9 cellular contexts compared by ENCODE assay signal in the genomic region with DNA sequence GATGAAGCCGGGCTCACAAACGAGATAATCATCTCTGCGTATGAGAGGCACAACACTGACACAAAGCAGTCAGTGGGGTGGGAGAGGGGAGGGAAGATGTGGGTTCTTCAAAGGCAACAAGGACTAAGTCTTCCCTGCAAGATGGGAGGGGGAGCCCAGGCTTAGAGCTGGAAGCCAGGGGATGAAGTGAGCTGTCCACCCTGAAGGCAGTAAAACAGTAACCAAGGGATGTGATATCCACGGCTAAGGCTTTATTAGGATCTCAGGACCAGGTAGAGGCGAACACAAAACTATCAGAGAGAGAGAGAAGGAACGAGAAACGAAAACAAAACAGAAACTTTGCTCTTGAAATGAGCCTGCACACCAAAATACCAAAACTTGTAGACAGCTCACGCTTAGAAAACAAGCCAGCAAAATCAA.
DNase-seq lines count a peak whose midpoint lies in the region; ATAC-seq, FAIRE-seq and TF ChIP-seq lines count a peak whose summit lies in the region.
"Had no signal": no experiment of that assay in that cellular context is flagged by ENCODE, and none has a peak within 500 bp of the region (broad histone marks: within the 10 kb centered on the region; RNA-seq: fewer than 3 reads in every experiment).

No MANE protein-coding gene starts in this region.

- no peak for TF ChIP-seq CTCF in activated B cell treated with CpG ODN at 0.5 μM for 24 hours (IDR thresholded peaks at IDR 0.05)
- TF ChIP-seq CTCF in natural killer cell (IDR thresholded peaks at IDR 0.05), result no peak

- H3K4me3 Mint-ChIP-seq in activated B cell treated with CpG ODN at 0.5 μM for 24 hours, result peak overlapping the region; percentile 72
- peak overlapping the region; percentile 39 for H3K4me3 Mint-ChIP-seq in natural killer cell

- ATAC-seq in GM18867 (IDR thresholded peaks at IDR 0.05; ENCODE audit: unreplicated experiment) (peak; percentile 95), HG02798 (IDR thresholded peaks at IDR 0.05; ENCODE audit: poor library complexity, unreplicated experiment) (peak; percentile 87), activated B cell treated with CpG ODN at 0.5 μM for 24 hours (ENCODE audit: low read depth) (peak; percentile 34), natural killer cell (peak in 2 of 3 donors; percentile 8 to 45)
- ATAC-seq: HCT116 had no signal

- H3K36me3 Mint-ChIP-seq in activated B cell treated with CpG ODN at 0.5 μM for 24 hours (ENCODE audit: low read depth) (no peaks in the 10 kb centered on the region), natural killer cell (no peaks in the 10 kb centered on the region)

- intact Hi-C loops in activated B cell treated with CpG ODN at 0.5 μM for 24 hours (cut with micrococcal nuclease), result no loop called here
- intact Hi-C loops in natural killer cell (cut with micrococcal nuclease), result no loop called here

- POLR2A ChIA-PET in activated B cell treated with CpG ODN at 0.5 μM for 24 hours (lab: Charles Lee), result no interaction called here

- H3K9me3 Mint-ChIP-seq in activated B cell treated with CpG ODN at 0.5 μM for 24 hours (peaks cover 15% of the 10 kb centered on the region), natural killer cell (peaks cover 3 to 9% of the 10 kb centered on the region in 2 donors)

- H3K27ac Mint-ChIP-seq in activated B cell treated with CpG ODN at 0.5 μM for 24 hours, result peak overlapping the region; percentile 26
- H3K27ac Mint-ChIP-seq in natural killer cell, result peak overlapping the region in 1 of 2 donors; percentile 70

- no peak for DNase-seq in activated B cell treated with CpG ODN at 0.5 μM for 24 hours
- DNase-seq in natural killer cell, result no peak
- DNase-seq in globus pallidus (ENCODE audit: low spot score), result no peak
- no peak for DNase-seq in NCI-H187 treated with DMSO at 0.1 percent for 48 hours (lab: John Stamatoyannopoulos, UW)
- no peak for DNase-seq in HTR-8/SVneo (ENCODE audit: insufficient read length, low spot score)
- DNase-seq in AG20443 (ENCODE audit: low spot score), result no peak

- H3K27me3 Mint-ChIP-seq in activated B cell treated with CpG ODN at 0.5 μM for 24 hours (no peaks in the 10 kb centered on the region), natural killer cell (ENCODE audit: low read depth in 2 of 2) (no peaks in the 10 kb centered on the region)

- FAIRE-seq in HTR-8/SVneo (lab: Jason Lieb, UNC), result no peak

- H3K4me1 Mint-ChIP-seq in activated B cell treated with CpG ODN at 0.5 μM for 24 hours, result peaks cover 12% of the 10 kb centered on the region
- H3K4me1 Mint-ChIP-seq in natural killer cell, result peaks cover 0 to 5% of the 10 kb centered on the region in 2 donors

- CTCF ChIA-PET in activated B cell treated with CpG ODN at 0.5 μM for 24 hours (lab: Charles Lee), result no interaction called here

Comparison
In these comparisons a context has a peak if more than half of its experiments do, and no peak if none do; other contexts are left out.
1. ATAC-seq: peak in every context shown above with its lines; median percentile 95 in GM18867; 87 in HG02798; 34 in activated B cell treated with CpG ODN at 0.5 μM for 24 hours; 26 in natural killer cell.